In the genomic region with DNA sequence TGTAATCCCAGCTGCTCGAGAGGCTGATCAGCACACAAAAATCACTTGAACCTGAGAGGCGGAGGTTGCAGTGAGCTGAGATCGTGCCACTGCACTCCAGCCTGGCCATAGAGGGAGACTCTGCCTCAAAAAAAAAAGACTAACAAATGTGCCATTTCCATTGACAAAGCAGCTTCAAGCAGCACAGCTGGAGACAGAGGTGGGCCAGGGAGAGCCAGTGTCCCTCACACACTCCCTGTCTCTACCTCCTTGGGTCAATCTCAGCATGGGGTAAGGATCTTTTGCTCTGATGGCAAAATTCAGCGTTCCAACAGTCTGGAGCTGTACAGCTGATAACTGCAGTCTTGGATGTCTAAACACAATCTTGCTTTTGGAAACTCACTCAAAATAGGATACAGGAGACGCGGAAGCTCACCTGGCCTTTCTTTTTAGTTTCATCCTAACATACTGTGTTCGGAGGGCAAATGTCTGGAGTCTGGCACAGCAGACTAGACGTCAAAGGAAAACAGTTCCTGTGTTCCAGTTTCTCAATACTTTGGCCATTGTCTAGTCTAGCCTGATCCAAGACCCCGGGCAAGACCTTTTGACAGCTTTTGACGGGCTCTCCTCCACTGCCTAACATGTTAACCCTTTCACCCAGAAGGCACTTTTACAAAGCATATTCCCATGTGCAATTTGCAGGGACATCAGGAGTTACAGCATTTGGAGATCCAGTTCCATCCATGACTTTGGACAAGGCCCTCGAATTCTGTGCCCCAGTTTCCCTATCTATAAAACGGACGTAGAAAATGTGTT, we compare ENCODE assay signal across 8 cellular contexts. TPM values are rescaled to one million over a fixed set of nuclear protein-coding genes. Genes with fewer than 3 reads are reported as not detected.
DNase-seq lines count a peak whose midpoint lies in the region; ATAC-seq and TF ChIP-seq lines count a peak whose summit lies in the region.

No MANE protein-coding gene starts in this region.

- peak overlapping the region; percentile 94 for H3K4me3 ChIP-seq in H7 (ENCODE audit: insufficient read depth, low read depth, low read length)
- H3K4me3 ChIP-seq in skeletal muscle cell (ENCODE audit: low read depth, low read length) = peak overlapping the region; percentile 94

- H3K36me3 Mint-ChIP-seq in activated CD4-positive, alpha-beta memory T cell treated with anti-CD3 and anti-CD28 coated beads for 36 hours = peaks cover 36% of the 10 kb centered on the region

- no peaks in the 10 kb centered on the region; the same call in 1 of the 2 replicates for H3K27me3 ChIP-seq in H7 (ENCODE audit: control insufficient read depth, insufficient read depth, low read length)

- peak overlapping the region; percentile 69 for H3K27ac Mint-ChIP-seq in activated CD4-positive, alpha-beta memory T cell treated with anti-CD3 and anti-CD28 coated beads for 36 hours

- no peaks in the 10 kb centered on the region for H3K9me3 Mint-ChIP-seq in activated CD4-positive, alpha-beta memory T cell treated with anti-CD3 and anti-CD28 coated beads for 36 hours

- POLR2A ChIA-PET in activated CD4-positive, alpha-beta memory T cell treated with anti-CD3 and anti-CD28 coated beads for 36 hours (lab: Charles Lee) = no interaction called here

- peaks cover 30% of the 10 kb centered on the region for H3K36me3 ChIP-seq in H7 (replicated peaks; ENCODE audit: control insufficient read depth, insufficient read depth, low read length)

- H3K27me3 Mint-ChIP-seq in activated CD4-positive, alpha-beta memory T cell treated with anti-CD3 and anti-CD28 coated beads for 36 hours = no peaks in the 10 kb centered on the region

- H3K4me3 Mint-ChIP-seq in activated CD4-positive, alpha-beta memory T cell treated with anti-CD3 and anti-CD28 coated beads for 36 hours = peak overlapping the region; percentile 76

- peaks cover 54% of the 10 kb centered on the region for H3K4me1 Mint-ChIP-seq in activated CD4-positive, alpha-beta memory T cell treated with anti-CD3 and anti-CD28 coated beads for 36 hours (ENCODE audit: low read depth)

- intact Hi-C loops in activated CD4-positive, alpha-beta memory T cell treated with anti-CD3 and anti-CD28 coated beads for 36 hours (cut with micrococcal nuclease) = no loop called here

- CTCF ChIA-PET in activated CD4-positive, alpha-beta memory T cell treated with anti-CD3 and anti-CD28 coated beads for 36 hours (lab: Charles Lee) = interaction anchor here (0.6 to 1.1 kb wide), 5 partner anchors 12 to 476 kb away, joined by 3 to 5 read pairs (median 3); no protein-coding TSS in a partner anchor

- no peak for ATAC-seq in GM21528 (IDR thresholded peaks at IDR 0.05; ENCODE audit: low FRiP score, unreplicated experiment)
- no peak for ATAC-seq in GM18505 (IDR thresholded peaks at IDR 0.05; ENCODE audit: unreplicated experiment)
- no peak for ATAC-seq in GM21723 (IDR thresholded peaks at IDR 0.05; ENCODE audit: unreplicated experiment)

- no peak for DNase-seq in H7
- no peak for DNase-seq in activated CD4-positive, alpha-beta memory T cell treated with anti-CD3 and anti-CD28 coated beads for 36 hours
- DNase-seq in globus pallidus (ENCODE audit: low spot score) = peak; percentile 9
- DNase-seq in skeletal muscle cell (ENCODE audit: low read depth) = no peak
- no peak for DNase-seq in DMS79 (lab: John Stamatoyannopoulos, UW)

- TF ChIP-seq POLR2A in GM18505 (IDR thresholded peaks at IDR 0.05; ENCODE audit: borderline replicate concordance, extremely low read depth, insufficient read depth, insufficient read length) = no peak

RNA-seq across cellular contexts. Expression of a gene that starts 2.9 kb away (rescaled TPM):
- 363 and 366 TPM in 2 replicates for total RNA-seq in H7 (2014; rRNA removed; shearing (Covaris generic))
- total RNA-seq in activated CD4-positive, alpha-beta memory T cell treated with anti-CD3 and anti-CD28 coated beads for 36 hours = 10 to 100 TPM; 90.6 to 91.0 TPM
